Comparison of ENCODE assay signal across 1 cellular context in the genomic region with DNA sequence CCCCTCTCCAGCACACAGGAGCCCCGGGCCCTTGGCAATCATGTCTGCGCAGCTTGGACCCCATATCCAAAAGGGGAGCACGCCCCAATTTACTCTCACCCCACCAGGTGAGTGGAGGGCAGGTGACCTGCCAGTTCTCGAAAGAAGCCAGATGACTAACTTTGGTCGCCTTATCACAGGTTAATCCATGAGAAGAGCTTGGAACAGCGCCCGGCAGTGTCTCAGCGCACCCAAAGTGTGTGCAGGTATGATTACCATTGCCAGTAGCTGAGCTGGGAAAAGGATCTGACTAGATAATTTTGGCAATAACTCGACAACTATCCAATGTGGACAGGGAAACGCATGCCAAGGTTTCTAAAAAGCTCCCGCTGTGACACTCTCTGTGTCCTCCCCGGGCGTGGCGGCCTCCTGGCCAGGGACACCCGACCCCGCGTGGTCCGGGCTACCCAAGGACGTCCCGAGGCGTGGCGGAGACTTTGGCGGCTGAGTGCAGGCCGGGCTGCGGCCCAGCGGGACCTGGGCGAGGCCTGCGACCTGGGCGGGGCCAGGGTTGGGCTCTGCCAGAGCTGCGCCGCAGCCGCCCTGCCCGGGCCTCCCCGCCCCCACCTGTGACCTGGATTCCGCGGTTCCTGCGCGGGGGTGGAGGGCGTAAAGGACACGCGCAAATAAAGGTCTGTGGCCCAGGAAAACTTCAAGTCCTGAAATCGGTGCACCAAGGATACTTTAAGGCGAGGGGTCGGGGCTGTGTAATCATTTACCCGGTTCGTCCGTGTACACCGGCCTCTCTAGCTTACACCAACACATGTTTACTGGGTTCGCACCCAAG.
TF ChIP-seq lines count a peak whose summit lies in the region.

No MANE protein-coding gene starts in this region.

TF ChIP-seq in IMR-90, 13 proteins besides CTCF, POLR2A, EP300 and RAD21 (continued from another document):
- TF ChIP-seq NFE2L2 (IDR thresholded peaks at IDR 0.05; ENCODE audit: low read depth, low read length), result no peak
- TF ChIP-seq RFX5 (IDR thresholded peaks at IDR 0.05; ENCODE audit: low read depth, low read length), result no peak
- TF ChIP-seq MXI1 (IDR thresholded peaks at IDR 0.05; ENCODE audit: borderline replicate concordance, low read depth, low read length), result no peak
- TF ChIP-seq CHD1 (IDR thresholded peaks at IDR 0.05; ENCODE audit: low read depth, low read length), result no peak
